Comparison of ENCODE assay signal across 1 cellular context in genomic region chr17:77300016-77300686, GRCh38.
A peak's percentile ranks its signal among the peaks of the same experiment; 100 is the strongest.
TF ChIP-seq lines count a peak whose summit lies in the region.

No MANE protein-coding gene starts in this region.

TF ChIP-seq in HepG2, 621 proteins besides CTCF, POLR2A, EP300 and RAD21 (continued from another document and continues in another):
- TF ChIP-seq HCFC1 (IDR thresholded peaks at IDR 0.05; ENCODE audit: low read depth, low read length): no peak
- TF ChIP-seq MLX (CRISPR knock-in tag; IDR thresholded peaks at IDR 0.05): peak; percentile 81
- TF ChIP-seq KDM6A (CRISPR knock-in tag; IDR thresholded peaks at IDR 0.05; ENCODE audit: low read depth): 0 out of 2 replicates have a peak, but pooled peaks have one; percentile 32
- no peak for TF ChIP-seq ZNF230 (CRISPR knock-in tag; IDR thresholded peaks at IDR 0.05)
- TF ChIP-seq KDM5A (IDR thresholded peaks at IDR 0.05; ENCODE audit: borderline replicate concordance, low read length): no peak
- TF ChIP-seq MEIS2 (CRISPR knock-in tag; IDR thresholded peaks at IDR 0.05): no peak; the same call in 1 of the 2 replicates
- no peak for TF ChIP-seq IRX3 (CRISPR knock-in tag; IDR thresholded peaks at IDR 0.05; ENCODE audit: borderline replicate concordance, low read depth)
- TF ChIP-seq ZNF484 (CRISPR knock-in tag; IDR thresholded peaks at IDR 0.05; ENCODE audit: borderline replicate concordance, low read depth): no peak
- no peak for TF ChIP-seq BRF2 (CRISPR knock-in tag; IDR thresholded peaks at IDR 0.05)
- no peak for TF ChIP-seq ZBTB1 (CRISPR knock-in tag; IDR thresholded peaks at IDR 0.05; ENCODE audit: borderline replicate concordance)
- no peak; the same call in 1 of the 2 replicates for TF ChIP-seq MXD1 (CRISPR knock-in tag; IDR thresholded peaks at IDR 0.05)
- no peak for TF ChIP-seq AKNA (CRISPR knock-in tag; IDR thresholded peaks at IDR 0.05; ENCODE audit: borderline replicate concordance)
- no peak for TF ChIP-seq ATF7-NPFF (CRISPR knock-in tag; IDR thresholded peaks at IDR 0.05; ENCODE audit: low read depth)
- TF ChIP-seq RNF2 (conservative IDR thresholded peaks at IDR 0.05; ENCODE audit: low read depth): no peak
- no peak for TF ChIP-seq MBD4 (IDR thresholded peaks at IDR 0.05; ENCODE audit: borderline replicate concordance, low read length)
- TF ChIP-seq RCOR2 (CRISPR knock-in tag; IDR thresholded peaks at IDR 0.05): peak; percentile 53; the same call in 1 of the 2 replicates
- no peak for TF ChIP-seq ZNF17 (CRISPR knock-in tag; IDR thresholded peaks at IDR 0.05)
- TF ChIP-seq GPN1 (CRISPR knock-in tag; IDR thresholded peaks at IDR 0.05; ENCODE audit: borderline replicate concordance): no peak
- TF ChIP-seq ZZZ3 (CRISPR knock-in tag; IDR thresholded peaks at IDR 0.05; ENCODE audit: borderline replicate concordance): no peak
- no peak for TF ChIP-seq SNAPC5 (CRISPR knock-in tag; IDR thresholded peaks at IDR 0.05; ENCODE audit: borderline replicate concordance)
- TF ChIP-seq ZNF75D (CRISPR knock-in tag; IDR thresholded peaks at IDR 0.05; ENCODE audit: borderline replicate concordance): no peak
- TF ChIP-seq ZNF616 (CRISPR knock-in tag; IDR thresholded peaks at IDR 0.05; ENCODE audit: low read depth): no peak
- TF ChIP-seq CBFB (CRISPR knock-in tag; IDR thresholded peaks at IDR 0.05): no peak
- TF ChIP-seq CREB3 (CRISPR knock-in tag; IDR thresholded peaks at IDR 0.05): no peak
- TF ChIP-seq CREM (IDR thresholded peaks at IDR 0.05): peak; percentile 82; the same call in 1 of the 2 replicates
- TF ChIP-seq CREM (CRISPR knock-in tag; IDR thresholded peaks at IDR 0.05): no peak
- TF ChIP-seq KDM5B (CRISPR knock-in tag; IDR thresholded peaks at IDR 0.05; ENCODE audit: borderline replicate concordance): 0 out of 2 replicates have a peak, but pooled peaks have one; percentile 6
- TF ChIP-seq PBX2 (CRISPR knock-in tag; IDR thresholded peaks at IDR 0.05): no peak
- TF ChIP-seq DMAP1 (CRISPR knock-in tag; IDR thresholded peaks at IDR 0.05): 0 out of 2 replicates have a peak, but pooled peaks have one; percentile 33
- no peak for TF ChIP-seq ATM (IDR thresholded peaks at IDR 0.05; ENCODE audit: borderline replicate concordance)
- TF ChIP-seq ZNF256 (CRISPR knock-in tag; conservative IDR thresholded peaks at IDR 0.05): no peak
- TF ChIP-seq ZNF550 (CRISPR knock-in tag; IDR thresholded peaks at IDR 0.05; ENCODE audit: borderline replicate concordance): no peak
- no peak for TF ChIP-seq CBX2 (IDR thresholded peaks at IDR 0.05; ENCODE audit: low read depth, low read length)
- no peak for TF ChIP-seq CBX2 (CRISPR knock-in tag; IDR thresholded peaks at IDR 0.05; ENCODE audit: low read depth)
- no peak for TF ChIP-seq ISX (CRISPR knock-in tag; conservative IDR thresholded peaks at IDR 0.05)
- TF ChIP-seq GRHL1 (CRISPR knock-in tag; conservative IDR thresholded peaks at IDR 0.05): no peak
- TF ChIP-seq ZNF850 (CRISPR knock-in tag; conservative IDR thresholded peaks at IDR 0.05): no peak
- TF ChIP-seq FOXJ3 (CRISPR knock-in tag; IDR thresholded peaks at IDR 0.05; ENCODE audit: borderline replicate concordance): no peak
- TF ChIP-seq PITX1 (CRISPR knock-in tag; IDR thresholded peaks at IDR 0.05): peak; percentile 73
- no peak for TF ChIP-seq ZNF646 (CRISPR knock-in tag; IDR thresholded peaks at IDR 0.05)
- no peak for TF ChIP-seq SUZ12 (IDR thresholded peaks at IDR 0.05; ENCODE audit: low read depth, low read length)
- no peak for TF ChIP-seq HNRNPH1 (optimal IDR thresholded peaks at IDR 0.05; ENCODE audit: low read depth, low read length)
- peak; percentile 94 for TF ChIP-seq THRA (CRISPR knock-in tag; IDR thresholded peaks at IDR 0.05; ENCODE audit: borderline replicate concordance)
